ENCODE assay signal across 21 cellular contexts in genomic region chr15:83858820-83859505, GRCh38.
A peak's percentile ranks its signal among the peaks of the same experiment; 100 is the strongest.
DNase-seq lines count a peak whose midpoint lies in the region; ATAC-seq, FAIRE-seq and TF ChIP-seq lines count a peak whose summit lies in the region.
"Had no signal": no experiment of that assay in that cellular context is flagged by ENCODE, and none has a peak within 500 bp of the region (broad histone marks: within the 10 kb centered on the region; RNA-seq: fewer than 3 reads in every experiment).

No MANE protein-coding gene starts in this region.

- CTCF ChIA-PET in activated CD8-positive, alpha-beta memory T cell treated with anti-CD3 and anti-CD28 coated beads, Interleukin-2, amount 10 ng/mL, durations not matched to agents 7 days and 5 days (lab: Charles Lee) = no interaction called here

- H3K9me3 Mint-ChIP-seq in activated CD8-positive, alpha-beta memory T cell treated with anti-CD3 and anti-CD28 coated beads, Interleukin-2, amount 10 ng/mL, durations not matched to agents 7 days and 5 days (ENCODE audit: low read depth) = peaks cover 1% of the 10 kb centered on the region

- H3K9me3 ChIP-seq in muscle layer of colon (ENCODE audit: low read length) = no peaks in the 10 kb centered on the region
- H3K9me3 ChIP-seq in tibial artery = no peaks in the 10 kb centered on the region
- H3K9me3 ChIP-seq: Peyer's patch had no signal

- H3K4me1 Mint-ChIP-seq in activated CD8-positive, alpha-beta memory T cell treated with anti-CD3 and anti-CD28 coated beads, Interleukin-2, amount 10 ng/mL, durations not matched to agents 7 days and 5 days = peaks cover 3% of the 10 kb centered on the region
- H3K4me1 Mint-ChIP-seq: B cell; CD4-positive, CD25-positive, alpha-beta regulatory T cell; GM23338 had no signal

- H3K27me3 Mint-ChIP-seq in activated CD8-positive, alpha-beta memory T cell treated with anti-CD3 and anti-CD28 coated beads, Interleukin-2, amount 10 ng/mL, durations not matched to agents 7 days and 5 days = no peaks in the 10 kb centered on the region

- no peak for TF ChIP-seq CTCF in fibroblast of mammary gland (conservative IDR thresholded peaks at IDR 0.05; ENCODE audit: control insufficient read depth, insufficient read depth, low read depth, low read length)
- no peak for TF ChIP-seq CTCF in coronary artery (IDR thresholded peaks at IDR 0.05)
- TF ChIP-seq CTCF in tibial artery (IDR thresholded peaks at IDR 0.05) = no peak

- no peak for ATAC-seq in HG03196 (IDR thresholded peaks at IDR 0.05; ENCODE audit: unreplicated experiment)
- no peak for ATAC-seq in activated CD8-positive, alpha-beta memory T cell treated with anti-CD3 and anti-CD28 coated beads, Interleukin-2, amount 10 ng/mL, durations not matched to agents 7 days and 5 days
- ATAC-seq: GM23338, Right ventricle myocardium inferior had no signal

- DNase-seq in GM12892 (ENCODE audit: insufficient read length) (no peak), astrocyte of the hippocampus (ENCODE audit: low read depth, low spot score) (peak; percentile 20), fibroblast of mammary gland (ENCODE audit: low read depth) (peak; percentile 45), coronary artery (ENCODE audit: low spot score) (no peak), tibial artery (no peak)
- no peak for DNase-seq in activated CD8-positive, alpha-beta memory T cell treated with anti-CD3 and anti-CD28 coated beads, Interleukin-2, amount 10 ng/mL, durations not matched to agents 7 days and 5 days
- DNase-seq: CD4-positive, CD25-positive, alpha-beta regulatory T cell; COR-L47; HCEC 1CT; KBM-7; NCI-H1417 treated with DMSO at 0.1 percent for 48 hours; NCI-H187 treated with DMSO at 0.1 percent for 48 hours; NCI-H2227 treated with DMSO at 0.1 percent for 48 hours; NCI-H524 treated with DMSO at 0.1 percent for 48 hours; Peyer's patch had no signal

- intact Hi-C loops in tibial artery (cut with DNase I; ENCODE audit: low total_unique reads) = loop anchor here (1.0 kb wide), 1 partner anchor 31 kb away; no protein-coding TSS in a partner anchor

- H3K4me3 ChIP-seq in fibroblast of mammary gland (ENCODE audit: control insufficient read depth, low read depth, low read length) (no peak overlapping the region), muscle layer of colon (ENCODE audit: low read depth in 1 of 2, low read length in 2 of 2) (no peak overlapping the region), coronary artery (no peak overlapping the region), tibial artery (no peak overlapping the region)
- H3K4me3 ChIP-seq: GM23338, Peyer's patch had no signal

- H3K4me3 Mint-ChIP-seq in activated CD8-positive, alpha-beta memory T cell treated with anti-CD3 and anti-CD28 coated beads, Interleukin-2, amount 10 ng/mL, durations not matched to agents 7 days and 5 days = no peak overlapping the region
- H3K4me3 Mint-ChIP-seq: B cell; CD4-positive, CD25-positive, alpha-beta regulatory T cell; GM23338 had no signal

- FAIRE-seq in GM12892 (lab: Jason Lieb, UNC) = peak; percentile 38
- FAIRE-seq: G401.6 had no signal

- H3K36me3 Mint-ChIP-seq in activated CD8-positive, alpha-beta memory T cell treated with anti-CD3 and anti-CD28 coated beads, Interleukin-2, amount 10 ng/mL, durations not matched to agents 7 days and 5 days = no peaks in the 10 kb centered on the region
- H3K36me3 Mint-ChIP-seq: CD4-positive, CD25-positive, alpha-beta regulatory T cell had no signal

- no peak overlapping the region for H3K27ac Mint-ChIP-seq in activated CD8-positive, alpha-beta memory T cell treated with anti-CD3 and anti-CD28 coated beads, Interleukin-2, amount 10 ng/mL, durations not matched to agents 7 days and 5 days
- H3K27ac Mint-ChIP-seq: B cell; CD4-positive, CD25-positive, alpha-beta regulatory T cell; GM23338 had no signal

- H3K27ac ChIP-seq in muscle layer of colon (ENCODE audit: low read depth, low read length) (peak overlapping the region; percentile 81), coronary artery (no peak overlapping the region), tibial artery (no peak overlapping the region)
- H3K27ac ChIP-seq: Peyer's patch had no signal

- no peaks in the 10 kb centered on the region for H3K36me3 ChIP-seq in muscle layer of colon (ENCODE audit: insufficient read depth, low read length)
- H3K36me3 ChIP-seq in tibial artery = peaks cover 0 to 16% (median 5%) of the 10 kb centered on the region in 3 donors
- H3K36me3 ChIP-seq: Peyer's patch had no signal

- H3K9ac ChIP-seq in muscle layer of colon (ENCODE audit: low read length) = peak overlapping the region; percentile 20

- no peaks in the 10 kb centered on the region for H3K27me3 ChIP-seq in muscle layer of colon (ENCODE audit: control insufficient read depth in 1 of 2, insufficient read depth in 2 of 2, low read length in 2 of 2)
- H3K27me3 ChIP-seq in tibial artery = no peaks in the 10 kb centered on the region
- H3K27me3 ChIP-seq: Peyer's patch had no signal

- no peak for TF ChIP-seq POLR2A in GM12892 (IDR thresholded peaks at IDR 0.05; ENCODE audit: low read depth, low read length)

- peaks cover 59% of the 10 kb centered on the region for H3K4me1 ChIP-seq in muscle layer of colon (ENCODE audit: insufficient read depth, low read length)
- H3K4me1 ChIP-seq in tibial artery = peaks cover 0 to 10% (median 0%) of the 10 kb centered on the region in 4 donors
- H3K4me1 ChIP-seq: Peyer's patch had no signal

Comparison
In these comparisons a context has a peak if more than half of its experiments do, and no peak if none do; other contexts are left out.
1. DNase-seq: peak in astrocyte of the hippocampus (single experiment) and fibroblast of mammary gland (single experiment); none in GM12892 (single experiment), activated CD8-positive, alpha-beta memory T cell treated with anti-CD3 and anti-CD28 coated beads, Interleukin-2, amount 10 ng/mL, durations not matched to agents 7 days and 5 days (single experiment), coronary artery (single experiment) and tibial artery (0 of 2).